ENCODE assay signal across 1 cellular context in the genomic region with DNA sequence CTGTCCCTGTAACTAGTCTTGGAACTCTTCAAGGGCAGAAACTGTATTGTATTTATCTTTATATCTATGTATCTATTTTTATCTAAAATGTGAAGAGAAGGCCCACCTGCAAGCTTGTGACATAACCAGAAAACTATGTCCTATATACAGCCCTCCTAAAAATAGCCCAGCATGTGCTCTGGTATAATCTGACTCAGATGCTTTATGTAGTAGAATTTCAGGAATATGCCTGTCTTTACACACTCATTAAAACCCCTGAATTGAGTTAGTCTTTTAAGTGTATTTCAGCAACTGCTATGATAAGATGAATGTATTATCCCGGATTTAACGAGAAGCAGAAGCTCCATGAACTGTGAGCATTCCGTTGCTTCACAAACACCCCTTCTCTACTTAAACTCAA.
TF ChIP-seq lines count a peak whose summit lies in the region.

No MANE protein-coding gene starts in this region.

TF ChIP-seq in SK-N-SH treated with all-trans-retinoic acid at 6 μM for 48 hours, 23 proteins besides CTCF, POLR2A, EP300 and RAD21 (continued from another document):
- no peak for TF ChIP-seq POU6F1 (CRISPR knock-in tag; IDR thresholded peaks at IDR 0.05; ENCODE audit: borderline replicate concordance, low read depth)
- TF ChIP-seq ESRRG (CRISPR knock-in tag; IDR thresholded peaks at IDR 0.05): peak; percentile 74; the same call in 1 of the 2 replicates
- TF ChIP-seq TCF4 (CRISPR knock-in tag; IDR thresholded peaks at IDR 0.05; ENCODE audit: borderline replicate concordance): peak; percentile 81
- no peak for TF ChIP-seq ZNF565 (CRISPR knock-in tag; conservative IDR thresholded peaks at IDR 0.05; ENCODE audit: low read depth)
- TF ChIP-seq ARNTL (CRISPR knock-in tag; IDR thresholded peaks at IDR 0.05; ENCODE audit: borderline replicate concordance, low read depth): no peak
- TF ChIP-seq BACH2 (CRISPR knock-in tag; IDR thresholded peaks at IDR 0.05; ENCODE audit: borderline replicate concordance): no peak
- no peak for TF ChIP-seq RARB (CRISPR knock-in tag; IDR thresholded peaks at IDR 0.05)
- TF ChIP-seq, protein P1, sequence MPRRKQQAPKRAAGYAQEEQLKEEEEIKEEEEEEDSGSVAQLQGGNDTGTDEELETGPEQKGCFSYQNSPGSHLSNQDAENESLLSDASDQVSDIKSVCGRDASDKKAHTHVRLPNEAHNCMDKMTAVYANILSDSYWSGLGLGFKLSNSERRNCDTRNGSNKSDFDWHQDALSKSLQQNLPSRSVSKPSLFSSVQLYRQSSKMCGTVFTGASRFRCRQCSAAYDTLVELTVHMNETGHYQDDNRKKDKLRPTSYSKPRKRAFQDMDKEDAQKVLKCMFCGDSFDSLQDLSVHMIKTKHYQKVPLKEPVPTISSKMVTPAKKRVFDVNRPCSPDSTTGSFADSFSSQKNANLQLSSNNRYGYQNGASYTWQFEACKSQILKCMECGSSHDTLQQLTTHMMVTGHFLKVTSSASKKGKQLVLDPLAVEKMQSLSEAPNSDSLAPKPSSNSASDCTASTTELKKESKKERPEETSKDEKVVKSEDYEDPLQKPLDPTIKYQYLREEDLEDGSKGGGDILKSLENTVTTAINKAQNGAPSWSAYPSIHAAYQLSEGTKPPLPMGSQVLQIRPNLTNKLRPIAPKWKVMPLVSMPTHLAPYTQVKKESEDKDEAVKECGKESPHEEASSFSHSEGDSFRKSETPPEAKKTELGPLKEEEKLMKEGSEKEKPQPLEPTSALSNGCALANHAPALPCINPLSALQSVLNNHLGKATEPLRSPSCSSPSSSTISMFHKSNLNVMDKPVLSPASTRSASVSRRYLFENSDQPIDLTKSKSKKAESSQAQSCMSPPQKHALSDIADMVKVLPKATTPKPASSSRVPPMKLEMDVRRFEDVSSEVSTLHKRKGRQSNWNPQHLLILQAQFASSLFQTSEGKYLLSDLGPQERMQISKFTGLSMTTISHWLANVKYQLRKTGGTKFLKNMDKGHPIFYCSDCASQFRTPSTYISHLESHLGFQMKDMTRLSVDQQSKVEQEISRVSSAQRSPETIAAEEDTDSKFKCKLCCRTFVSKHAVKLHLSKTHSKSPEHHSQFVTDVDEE (CRISPR knock-in tag; IDR thresholded peaks at IDR 0.05): 0 out of 2 replicates have a peak, but pooled peaks have one; percentile 56
- no peak for TF ChIP-seq ZNF70 (CRISPR knock-in tag; IDR thresholded peaks at IDR 0.05)
- no peak for TF ChIP-seq ZNF8 (CRISPR knock-in tag; IDR thresholded peaks at IDR 0.05)
- no peak for TF ChIP-seq PPARA (CRISPR knock-in tag; IDR thresholded peaks at IDR 0.05; ENCODE audit: borderline replicate concordance)
- TF ChIP-seq CSRNP3 (CRISPR knock-in tag; IDR thresholded peaks at IDR 0.05): no peak
- TF ChIP-seq ZFP3 (CRISPR knock-in tag; IDR thresholded peaks at IDR 0.05): no peak
- peak; percentile 91 for TF ChIP-seq ISL1 (CRISPR knock-in tag; IDR thresholded peaks at IDR 0.05)
- TF ChIP-seq TOX (CRISPR knock-in tag; IDR thresholded peaks at IDR 0.05; ENCODE audit: borderline replicate concordance): no peak
- TF ChIP-seq, protein P2, sequence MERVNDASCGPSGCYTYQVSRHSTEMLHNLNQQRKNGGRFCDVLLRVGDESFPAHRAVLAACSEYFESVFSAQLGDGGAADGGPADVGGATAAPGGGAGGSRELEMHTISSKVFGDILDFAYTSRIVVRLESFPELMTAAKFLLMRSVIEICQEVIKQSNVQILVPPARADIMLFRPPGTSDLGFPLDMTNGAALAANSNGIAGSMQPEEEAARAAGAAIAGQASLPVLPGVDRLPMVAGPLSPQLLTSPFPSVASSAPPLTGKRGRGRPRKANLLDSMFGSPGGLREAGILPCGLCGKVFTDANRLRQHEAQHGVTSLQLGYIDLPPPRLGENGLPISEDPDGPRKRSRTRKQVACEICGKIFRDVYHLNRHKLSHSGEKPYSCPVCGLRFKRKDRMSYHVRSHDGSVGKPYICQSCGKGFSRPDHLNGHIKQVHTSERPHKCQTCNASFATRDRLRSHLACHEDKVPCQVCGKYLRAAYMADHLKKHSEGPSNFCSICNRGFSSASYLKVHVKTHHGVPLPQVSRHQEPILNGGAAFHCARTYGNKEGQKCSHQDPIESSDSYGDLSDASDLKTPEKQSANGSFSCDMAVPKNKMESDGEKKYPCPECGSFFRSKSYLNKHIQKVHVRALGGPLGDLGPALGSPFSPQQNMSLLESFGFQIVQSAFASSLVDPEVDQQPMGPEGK (CRISPR knock-in tag; IDR thresholded peaks at IDR 0.05; ENCODE audit: borderline replicate concordance): no peak
- no peak for TF ChIP-seq ZFP30 (CRISPR knock-in tag; IDR thresholded peaks at IDR 0.05)
- no peak for TF ChIP-seq OSR1 (CRISPR knock-in tag; IDR thresholded peaks at IDR 0.05)
- no peak for TF ChIP-seq GLIS3 (CRISPR knock-in tag; IDR thresholded peaks at IDR 0.05)
